ENCODE assay signal across 8 cellular contexts in the genomic region with DNA sequence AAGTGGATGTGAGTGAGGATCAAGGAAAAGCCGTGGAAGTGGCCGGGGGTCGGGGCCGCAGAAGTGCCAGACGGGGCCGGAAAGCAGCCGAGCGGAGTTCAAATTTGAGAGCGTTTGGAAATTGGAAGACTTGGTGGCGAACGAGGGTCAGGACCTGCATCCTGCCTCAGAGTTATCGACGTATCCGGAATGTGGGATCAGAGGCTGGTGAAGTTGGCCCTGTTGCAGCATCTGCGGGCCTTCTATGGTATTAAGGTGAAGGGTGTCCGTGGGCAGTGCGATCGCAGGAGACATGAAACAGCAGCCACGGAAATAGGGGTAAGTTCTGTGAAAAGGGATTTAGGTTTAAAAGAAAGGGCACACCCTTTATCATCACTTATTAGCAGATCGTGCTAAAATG. TPM values are rescaled to one million over a fixed set of nuclear protein-coding genes. Genes with fewer than 3 reads are reported as not detected.
DNase-seq lines count a peak whose midpoint lies in the region; ATAC-seq and TF ChIP-seq lines count a peak whose summit lies in the region.
"Not testable (repeated sequence)": the region's sequence is repeated elsewhere in the genome, so short reads cannot be mapped to it uniquely, and the experiment has no call there.

No MANE protein-coding gene starts in this region.

- H3K27me3 ChIP-seq in SU-DHL-6 (ENCODE audit: low read length); esophagus (ENCODE audit: control insufficient read depth in 1 of 2, insufficient read depth in 2 of 2, low read length in 2 of 2); psoas muscle (ENCODE audit: insufficient read depth in 3 of 3, low read length in 2 of 3); vagina: not testable (repeated sequence)

- H4K20me1 ChIP-seq in SU-DHL-6 (ENCODE audit: low read depth, low read length): not testable (repeated sequence)

- H3K4me1 ChIP-seq in esophagus (ENCODE audit: control insufficient read depth in 2 of 2, insufficient read depth in 2 of 2, low read length in 1 of 2); psoas muscle; vagina: not testable (repeated sequence)

- peak overlapping the region; percentile 80 for H3K4me2 ChIP-seq in SU-DHL-6 (ENCODE audit: low read depth, low read length, poor library complexity, severe bottlenecking)

- not testable (repeated sequence) for H3K27me3 Mint-ChIP-seq in activated naive CD8-positive, alpha-beta T cell treated with anti-CD3 and anti-CD28 coated beads, Interleukin-2, amount 50 U/mL, for 24 hours

- peaks cover 17% of the 10 kb centered on the region for H3K36me3 Mint-ChIP-seq in activated naive CD8-positive, alpha-beta T cell treated with anti-CD3 and anti-CD28 coated beads, Interleukin-2, amount 50 U/mL, for 24 hours (ENCODE audit: low read depth)

- H3K9me2 ChIP-seq in SU-DHL-6 (replicated peaks; ENCODE audit: insufficient read depth, low read length): not testable (repeated sequence)

- not testable (repeated sequence) for TF ChIP-seq POLR2A in lower leg skin (IDR thresholded peaks at IDR 0.05); vagina (IDR thresholded peaks at IDR 0.05)

- not testable (repeated sequence) for H3K36me3 ChIP-seq in SU-DHL-6 (ENCODE audit: low read length); esophagus (ENCODE audit: control insufficient read depth in 2 of 2, insufficient read depth in 2 of 2, low read length in 1 of 2); psoas muscle (ENCODE audit: insufficient read depth in 1 of 2, low read depth in 1 of 2); vagina

- 0% methylated on average over 11 to 14 of the region's 20 CpGs for WGBS in esophagus, 2 donors
- 0 to 1% methylated on average over 19 to 20 of the region's 20 CpGs for WGBS in lower leg skin, 2 donors
- whole genome bisulfite sequencing in psoas muscle, 3 donors: 0 to 1% (median 0%) methylated on average over 9 to 13 of the region's 20 CpGs

- not testable (repeated sequence) for DNase-seq in GM12864 (ENCODE audit: low read depth); activated naive CD8-positive, alpha-beta T cell treated with anti-CD3 and anti-CD28 coated beads, Interleukin-2, amount 50 U/mL, for 24 hours; lower leg skin (ENCODE audit: low spot score in 2 of 2); psoas muscle; vagina (ENCODE audit: extremely low spot score in 2 of 2)
- DNase-seq in HT1080 (ENCODE audit: low read depth): peak; percentile 3

- H3K9me3 Mint-ChIP-seq in activated naive CD8-positive, alpha-beta T cell treated with anti-CD3 and anti-CD28 coated beads, Interleukin-2, amount 50 U/mL, for 24 hours: not testable (repeated sequence)

- not testable (repeated sequence) for TF ChIP-seq CTCF in GM12864 (IDR thresholded peaks at IDR 0.05; ENCODE audit: low read depth, low read length, missing control alignments); SU-DHL-6 (IDR thresholded peaks at IDR 0.05; ENCODE audit: insufficient read depth, low read length, poor library complexity, severe bottlenecking); lower leg skin (IDR thresholded peaks at IDR 0.05); psoas muscle (IDR thresholded peaks at IDR 0.05); vagina (IDR thresholded peaks at IDR 0.05)

- H2AFZ ChIP-seq in SU-DHL-6 (ENCODE audit: low read depth, low read length, severe bottlenecking): not testable (repeated sequence)

- ATAC-seq in activated naive CD8-positive, alpha-beta T cell treated with anti-CD3 and anti-CD28 coated beads, Interleukin-2, amount 50 U/mL, for 24 hours; psoas muscle: not testable (repeated sequence)

- peak overlapping the region; percentile 93 for H3K27ac ChIP-seq in SU-DHL-6 (ENCODE audit: low read depth, low read length)
- peak overlapping the region in 1 of 2 donors; percentile 67 for H3K27ac ChIP-seq in esophagus (ENCODE audit: low read depth in 2 of 2, low read length in 1 of 2)
- H3K27ac ChIP-seq in psoas muscle: not testable (repeated sequence)
- H3K27ac ChIP-seq in vagina: peak overlapping the region; percentile 85

- H3K4me1 Mint-ChIP-seq in activated naive CD8-positive, alpha-beta T cell treated with anti-CD3 and anti-CD28 coated beads, Interleukin-2, amount 50 U/mL, for 24 hours: peaks cover 19% of the 10 kb centered on the region

- intact Hi-C loops in lower leg skin (cut with DNase I; ENCODE audit: low total_unique reads); psoas muscle (cut with DNase I); vagina (cut with DNase I): not testable (repeated sequence)

- H3K79me2 ChIP-seq in SU-DHL-6 (ENCODE audit: insufficient read depth, low read length): peaks cover 47% of the 10 kb centered on the region

- H3K4me3 ChIP-seq in GM12864 (ENCODE audit: low read depth, low read length) (peak overlapping the region; percentile 84), SU-DHL-6 (ENCODE audit: insufficient read depth, low read length, poor library complexity, severe bottlenecking) (peak overlapping the region; percentile 96), esophagus (ENCODE audit: low read depth in 1 of 2, low read length in 2 of 2) (peak overlapping the region; percentile 67 to 80), lower leg skin (ENCODE audit: low read depth, poor library complexity, severe bottlenecking) (peak overlapping the region; percentile 34), psoas muscle (peak overlapping the region; percentile 65), vagina (peak overlapping the region; percentile 50 to 60)

- peak overlapping the region; percentile 100 for H3K4me3 Mint-ChIP-seq in activated naive CD8-positive, alpha-beta T cell treated with anti-CD3 and anti-CD28 coated beads, Interleukin-2, amount 50 U/mL, for 24 hours

- not testable (repeated sequence) for H3F3A ChIP-seq in SU-DHL-6 (ENCODE audit: insufficient read depth)

- peak overlapping the region; percentile 95 for H3K27ac Mint-ChIP-seq in activated naive CD8-positive, alpha-beta T cell treated with anti-CD3 and anti-CD28 coated beads, Interleukin-2, amount 50 U/mL, for 24 hours

- H3K9ac ChIP-seq in SU-DHL-6 (ENCODE audit: low read length): peak overlapping the region; percentile 92

- H3K9me3 ChIP-seq in SU-DHL-6 (ENCODE audit: insufficient read depth, low read length); esophagus (ENCODE audit: control insufficient read depth in 2 of 2, insufficient read depth in 1 of 2, low read depth in 1 of 2, low read length in 1 of 2); psoas muscle; vagina: not testable (repeated sequence)

RNA-seq across cellular contexts. Expression of a gene that starts 22.8 kb away (rescaled TPM):
- total RNA-seq in HT1080 (2014; rRNA removed; shearing (Covaris generic)): 0.43 and 0.77 TPM in 2 replicates
- polyA plus RNA-seq in HT1080 (2015; cell fraction: cytosol; rRNA removed): 0.27 and 0.88 TPM in 2 replicates
- polyA plus RNA-seq in HT1080 (2015; cell fraction: nucleus; rRNA removed): 2.4 and 2.7 TPM in 2 replicates
- polyA plus RNA-seq in esophagus: under 1 TPM; 0.11 to 0.22 TPM
- total RNA-seq in lower leg skin: under 1 TPM; 0.17 to 0.88 (median 0.48) TPM
- total RNA-seq in psoas muscle: under 1 TPM in 2 of 4 donors, not detected in 2; 0.37 to 0.73 TPM
- polyA plus RNA-seq in psoas muscle: under 1 TPM; 0.13 to 0.25 (median 0.17) TPM
- total RNA-seq in vagina: not detected

Comparison
In these comparisons a context has a peak if more than half of its experiments do, and no peak if none do; other contexts are left out.
1. H3K4me3 ChIP-seq: peak in every context shown above with its lines; median percentile 96 in SU-DHL-6; 84 in GM12864; 74 in esophagus; 65 in psoas muscle; 55 in vagina; 34 in lower leg skin.